ENCODE assay signal across 1 cellular context in the genomic region with DNA sequence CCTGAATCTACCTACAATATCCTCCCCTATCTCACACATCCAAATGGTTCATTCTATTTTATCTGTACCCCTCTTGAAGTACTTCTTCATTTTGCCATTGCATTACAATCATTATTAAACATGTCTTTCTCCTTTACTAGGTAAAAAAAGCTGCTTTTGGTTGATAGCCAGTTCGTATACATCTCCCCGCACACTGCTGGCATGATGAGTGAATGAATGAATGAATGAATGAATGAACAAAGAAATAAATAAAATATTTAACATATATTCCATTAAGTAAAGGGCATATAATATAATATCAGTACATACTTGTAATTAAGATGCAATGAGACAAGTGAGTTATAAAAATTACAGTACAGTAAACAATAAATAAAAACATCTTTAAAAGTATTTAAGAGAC.
TF ChIP-seq lines count a peak whose summit lies in the region.

No MANE protein-coding gene starts in this region.

TF ChIP-seq in GM12878, 131 proteins besides CTCF, POLR2A, EP300 and RAD21:
- no peak for TF ChIP-seq CHD4 (IDR thresholded peaks at IDR 0.05)
- peak; percentile 97 for TF ChIP-seq ZNF24 (IDR thresholded peaks at IDR 0.05)
